Comparison of ENCODE assay signal across 16 cellular contexts in the genomic region with DNA sequence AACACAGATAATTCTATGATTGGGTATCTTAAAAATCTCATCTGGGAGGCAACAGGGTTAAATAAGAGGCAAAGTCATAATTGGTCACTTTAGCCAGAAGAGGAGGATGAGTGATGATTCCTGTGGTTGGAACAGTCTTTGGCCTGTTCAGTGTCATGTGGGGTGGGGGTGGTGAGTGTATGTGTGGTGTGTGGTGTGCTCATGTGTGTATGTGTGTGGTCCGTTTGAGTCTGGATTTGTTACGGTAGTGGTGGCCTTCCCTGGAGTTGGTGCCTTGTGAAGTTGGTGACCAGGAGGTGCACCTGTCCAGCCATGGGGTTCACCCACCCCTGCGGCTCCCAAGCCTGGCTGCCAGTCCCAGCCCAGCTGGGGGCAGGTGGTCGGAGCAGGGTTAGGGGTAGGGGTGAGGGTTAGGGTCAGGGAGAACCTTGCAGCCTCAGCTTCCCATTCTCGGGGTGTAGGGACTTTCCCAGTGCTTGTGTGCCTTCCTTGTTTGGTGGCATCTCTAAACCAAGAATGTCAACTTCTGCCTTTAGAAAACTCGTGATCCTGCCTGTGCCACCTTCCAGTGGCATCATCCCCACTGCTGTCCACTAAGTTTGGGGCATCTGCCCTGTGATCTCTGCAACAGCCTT.
DNase-seq lines count a peak whose midpoint lies in the region; ATAC-seq and TF ChIP-seq lines count a peak whose summit lies in the region.
"Had no signal": no experiment of that assay in that cellular context is flagged by ENCODE, and none has a peak within 500 bp of the region (broad histone marks: within the 10 kb centered on the region; RNA-seq: fewer than 3 reads in every experiment).

No MANE protein-coding gene starts in this region.

- H3K4me3 ChIP-seq in heart right ventricle (no peak overlapping the region), lower lobe of right lung (no peak overlapping the region)
- H3K4me3 ChIP-seq: heart left ventricle, skin epidermis had no signal

- H3K9me3 Mint-ChIP-seq in activated T-helper 17 cell treated with anti-CD3 and anti-CD28 coated beads, Interleukin-2, amount 50 U/mL, for 72 hours = no peaks in the 10 kb centered on the region
- H3K9me3 Mint-ChIP-seq: activated CD4-positive, alpha-beta memory T cell treated with anti-CD3 and anti-CD28 coated beads, Interleukin-2, amount 10 ng/mL, durations not matched to agents 7 days and 5 days; CD4-positive, alpha-beta T cell had no signal

- no peak overlapping the region for H3K27ac ChIP-seq in heart right ventricle
- no peak overlapping the region for H3K27ac ChIP-seq in lower lobe of right lung
- H3K27ac ChIP-seq: heart left ventricle had no signal

- ATAC-seq in heart right ventricle = peak in 6 of 8 donors; percentile 15 to 51 (median 24)
- ATAC-seq in activated T-helper 17 cell treated with anti-CD3 and anti-CD28 coated beads, Interleukin-2, amount 50 U/mL, for 72 hours (replicated peaks) = peak; percentile 29
- ATAC-seq in lower lobe of right lung = peak in 1 of 2 donors; percentile 36
- ATAC-seq in HG03521 (IDR thresholded peaks at IDR 0.05; ENCODE audit: unreplicated experiment) = no peak
- no peak for ATAC-seq in GM18907 (IDR thresholded peaks at IDR 0.05; ENCODE audit: unreplicated experiment)

- TF ChIP-seq CTCF in heart right ventricle (IDR thresholded peaks at IDR 0.05) (no peak), lower lobe of right lung (IDR thresholded peaks at IDR 0.05) (no peak)

- H3K27me3 ChIP-seq in heart right ventricle (no peaks in the 10 kb centered on the region), lower lobe of right lung (ENCODE audit: low read depth) (no peaks in the 10 kb centered on the region)
- H3K27me3 ChIP-seq: heart left ventricle had no signal

- H3K4me1 Mint-ChIP-seq in activated T-helper 17 cell treated with anti-CD3 and anti-CD28 coated beads, Interleukin-2, amount 50 U/mL, for 72 hours = no peaks in the 10 kb centered on the region

- H3K36me3 ChIP-seq in heart right ventricle = peaks cover 0 to 100% (median 66%) of the 10 kb centered on the region in 9 donors
- H3K36me3 ChIP-seq in lower lobe of right lung = peaks cover 93% of the 10 kb centered on the region

- H3K4me3 Mint-ChIP-seq in activated T-helper 17 cell treated with anti-CD3 and anti-CD28 coated beads, Interleukin-2, amount 50 U/mL, for 72 hours = no peak overlapping the region
- H3K4me3 Mint-ChIP-seq: activated CD4-positive, alpha-beta memory T cell treated with anti-CD3 and anti-CD28 coated beads, Interleukin-2, amount 10 ng/mL, durations not matched to agents 7 days and 5 days; CD4-positive, alpha-beta T cell had no signal

- no peak overlapping the region for H3K27ac Mint-ChIP-seq in activated T-helper 17 cell treated with anti-CD3 and anti-CD28 coated beads, Interleukin-2, amount 50 U/mL, for 72 hours
- H3K27ac Mint-ChIP-seq: activated CD4-positive, alpha-beta memory T cell treated with anti-CD3 and anti-CD28 coated beads, Interleukin-2, amount 10 ng/mL, durations not matched to agents 7 days and 5 days; CD4-positive, alpha-beta T cell had no signal

- H3K36me3 Mint-ChIP-seq in activated T-helper 17 cell treated with anti-CD3 and anti-CD28 coated beads, Interleukin-2, amount 50 U/mL, for 72 hours (ENCODE audit: low read depth) = no peaks in the 10 kb centered on the region

- H3K9me3 ChIP-seq in heart right ventricle (no peaks in the 10 kb centered on the region), lower lobe of right lung (no peaks in the 10 kb centered on the region)
- H3K9me3 ChIP-seq: heart left ventricle had no signal

- intact Hi-C loops in heart right ventricle (cut with DNase I) = loop anchor here in 2 of 10 donors (5.0 to 10.0 kb wide), 2 partner anchors 111 to 113 kb away; no protein-coding TSS in a partner anchor
- intact Hi-C loops in cardiac septum (cut with DNase I) = no loop called here
- intact Hi-C loops in lower lobe of right lung (cut with DNase I) = no loop called here

- DNase-seq in heart right ventricle (no peak), cardiac septum (ENCODE audit: low spot score) (no peak), lower lobe of right lung (peak; percentile 29), stromal cell of bone marrow (ENCODE audit: low read depth) (peak; percentile 11), amniotic stem cell (lab: John Stamatoyannopoulos, UW) (no peak)
- DNase-seq: activated CD4-positive, alpha-beta memory T cell treated with anti-CD3 and anti-CD28 coated beads, Interleukin-2, amount 10 ng/mL, durations not matched to agents 7 days and 5 days; CD4-positive, alpha-beta T cell; erythroblast; islet precursor cell; NCI-H1417 treated with DMSO at 0.1 percent for 48 hours; NCI-H2227 treated with DMSO at 0.1 percent for 48 hours had no signal

- peaks cover 3% of the 10 kb centered on the region for H3K27me3 Mint-ChIP-seq in activated T-helper 17 cell treated with anti-CD3 and anti-CD28 coated beads, Interleukin-2, amount 50 U/mL, for 72 hours

- H3K4me1 ChIP-seq in heart right ventricle (peaks cover 0 to 13% (median 0%) of the 10 kb centered on the region in 9 donors), lower lobe of right lung (no peaks in the 10 kb centered on the region)

- WGBS in heart right ventricle, 2 donors = 83 to 90% methylated on average over 6 of the region's 6 CpGs

Comparison
In these comparisons a context has a peak if more than half of its experiments do, and no peak if none do; other contexts are left out.
1. ATAC-seq: peak in heart right ventricle (6 of 8) and activated T-helper 17 cell treated with anti-CD3 and anti-CD28 coated beads, Interleukin-2, amount 50 U/mL, for 72 hours (single experiment); none in HG03521 (single experiment) and GM18907 (single experiment).
2. DNase-seq: peak in lower lobe of right lung (single experiment) and stromal cell of bone marrow (single experiment); none in heart right ventricle (0 of 2), cardiac septum (single experiment) and amniotic stem cell (single experiment).